In genomic region chr3:27415202-27415601, GRCh38 we compare ENCODE assay signal across 6 cellular contexts. TPM values are rescaled to one million over a fixed set of nuclear protein-coding genes. Genes with fewer than 3 reads are reported as not detected.
"Had no signal": no experiment of that assay in that cellular context is flagged by ENCODE, and none has a peak within 500 bp of the region (broad histone marks: within the 10 kb centered on the region; RNA-seq: fewer than 3 reads in every experiment).

No MANE protein-coding gene starts in this region.

- H3K9me3 ChIP-seq: HAP-1 had no signal

- ATAC-seq: K562 had no signal

- H3K4me3 ChIP-seq: HAP-1, K562 had no signal

- DNase-seq: GOT3, H7, IMR-90, KG1 had no signal

- H3K4me1 ChIP-seq: HAP-1 had no signal

RNA-seq across cellular contexts. Expression of gene NEK10, which starts 46.0 kb away (rescaled TPM):
- polyA plus RNA-seq: K562 had no signal
